12 cellular contexts compared by ENCODE assay signal in genomic region chr1:23533288-23534130, GRCh38. TPM values are rescaled to one million over a fixed set of nuclear protein-coding genes. Genes with fewer than 3 reads are reported as not detected.
DNase-seq lines count a peak whose midpoint lies in the region; ATAC-seq and TF ChIP-seq lines count a peak whose summit lies in the region.
"Had no signal": no experiment of that assay in that cellular context is flagged by ENCODE, and none has a peak within 500 bp of the region (broad histone marks: within the 10 kb centered on the region; RNA-seq: fewer than 3 reads in every experiment).

No MANE protein-coding gene starts in this region.

- no peak for DNase-seq in activated CD4-positive, alpha-beta T cell treated with anti-CD3 and anti-CD28 coated beads, Interleukin-2, amount 10 ng/mL, durations not matched to agents 7 days and 5 days
- no peak for DNase-seq in activated CD4-positive, alpha-beta T cell treated with anti-CD3 and anti-CD28 coated beads, Interleukin-2, amount 50 U/mL, for 1 hour
- peak; percentile 51 to 79 for DNase-seq in PC-9
- no peak for DNase-seq in central memory CD8-positive, alpha-beta T cell (ENCODE audit: low spot score in 2 of 2)
- peak in 1 of 2 donors; percentile 64 for DNase-seq in stimulated activated effector memory CD8-positive, alpha-beta T cell treated with anti-CD3 and anti-CD28 coated beads, Interleukin-12 subunit alpha, Interleukin-12 subunit beta, amount 100 ng/mL, for 72 hours (ENCODE audit: low spot score in 2 of 2)
- DNase-seq in retina: no peak
- DNase-seq: GM23248; NCI-H1105; NK-92 treated with Interleukin-12 subunit alpha and Interleukin-12 subunit beta, amount 100 ng/mL, for 24 hours had no signal

- H3K27ac Mint-ChIP-seq in activated CD4-positive, alpha-beta T cell treated with anti-CD3 and anti-CD28 coated beads, Interleukin-2, amount 10 ng/mL, durations not matched to agents 7 days and 5 days: peak overlapping the region; percentile 81
- peak overlapping the region; percentile 13 for H3K27ac Mint-ChIP-seq in central memory CD8-positive, alpha-beta T cell (ENCODE audit: low read depth)
- peak overlapping the region; percentile 27 for H3K27ac Mint-ChIP-seq in stimulated activated effector memory CD8-positive, alpha-beta T cell treated with anti-CD3 and anti-CD28 coated beads, Interleukin-12 subunit alpha, Interleukin-12 subunit beta, amount 100 ng/mL, for 72 hours
- H3K27ac Mint-ChIP-seq: WTC11 had no signal

- peaks cover 59% of the 10 kb centered on the region for H3K4me1 Mint-ChIP-seq in activated CD4-positive, alpha-beta T cell treated with anti-CD3 and anti-CD28 coated beads, Interleukin-2, amount 10 ng/mL, durations not matched to agents 7 days and 5 days
- H3K4me1 Mint-ChIP-seq in central memory CD8-positive, alpha-beta T cell: peaks cover 40% of the 10 kb centered on the region
- H3K4me1 Mint-ChIP-seq in stimulated activated effector memory CD8-positive, alpha-beta T cell treated with anti-CD3 and anti-CD28 coated beads, Interleukin-12 subunit alpha, Interleukin-12 subunit beta, amount 100 ng/mL, for 72 hours: peaks cover 45% of the 10 kb centered on the region

- no peaks in the 10 kb centered on the region for H3K27me3 ChIP-seq in PC-9 (ENCODE audit: insufficient read depth, low read depth)

- H3K4me2 ChIP-seq in PC-9: peak overlapping the region; percentile 21

- no peak for TF ChIP-seq CTCF in PC-9 (conservative IDR thresholded peaks at IDR 0.05)

- no peak overlapping the region for H2AFZ ChIP-seq in PC-9
- H2AFZ ChIP-seq: GM23248 had no signal

- H3K36me3 ChIP-seq in PC-9 (ENCODE audit: low read depth): no peaks in the 10 kb centered on the region

- no peaks in the 10 kb centered on the region for H3K9me2 ChIP-seq in PC-9 (ENCODE audit: insufficient read depth)

- no peak overlapping the region for H3K4me3 ChIP-seq in PC-9
- H3K4me3 ChIP-seq: GM23248 had no signal

- H4K20me1 ChIP-seq in PC-9 (ENCODE audit: insufficient read depth): no peaks in the 10 kb centered on the region

- POLR2A ChIA-PET in activated CD4-positive, alpha-beta T cell treated with anti-CD3 and anti-CD28 coated beads, Interleukin-2, amount 10 ng/mL, durations not matched to agents 7 days and 5 days (lab: Charles Lee): interaction anchor here (0.5 kb wide), 1 partner anchor 38 kb away, joined by 5 read pairs; no protein-coding TSS in a partner anchor
- POLR2A ChIA-PET in PC-9 (lab: Charles Lee; ENCODE audit: unreplicated experiment): interaction anchor here (0.6 kb wide), 2 partner anchors 56 to 107 kb away, joined by 3 to 4 read pairs; no protein-coding TSS in a partner anchor

- H3F3A ChIP-seq in PC-9 (ENCODE audit: insufficient read depth, low read depth): peaks cover 32% of the 10 kb centered on the region; the same call in 1 of the 2 replicates

- ATAC-seq in central memory CD8-positive, alpha-beta T cell (replicated peaks; ENCODE audit: extremely low read depth, poor library complexity, severe bottlenecking): no peak
- ATAC-seq in stimulated activated effector memory CD8-positive, alpha-beta T cell treated with anti-CD3 and anti-CD28 coated beads, Interleukin-12 subunit alpha, Interleukin-12 subunit beta, amount 100 ng/mL, for 72 hours: peak; percentile 77
- ATAC-seq in HG02642 (IDR thresholded peaks at IDR 0.05; ENCODE audit: poor library complexity, unreplicated experiment) (no peak), HG03025 (IDR thresholded peaks at IDR 0.05; ENCODE audit: low FRiP score, unreplicated experiment) (no peak)
- ATAC-seq: WTC11 had no signal

- no peaks in the 10 kb centered on the region for H3K9me3 Mint-ChIP-seq in activated CD4-positive, alpha-beta T cell treated with anti-CD3 and anti-CD28 coated beads, Interleukin-2, amount 10 ng/mL, durations not matched to agents 7 days and 5 days
- H3K9me3 Mint-ChIP-seq in central memory CD8-positive, alpha-beta T cell: no peaks in the 10 kb centered on the region
- H3K9me3 Mint-ChIP-seq in stimulated activated effector memory CD8-positive, alpha-beta T cell treated with anti-CD3 and anti-CD28 coated beads, Interleukin-12 subunit alpha, Interleukin-12 subunit beta, amount 100 ng/mL, for 72 hours: no peaks in the 10 kb centered on the region
- H3K9me3 Mint-ChIP-seq: WTC11 had no signal

- no peaks in the 10 kb centered on the region for H3K27me3 Mint-ChIP-seq in activated CD4-positive, alpha-beta T cell treated with anti-CD3 and anti-CD28 coated beads, Interleukin-2, amount 10 ng/mL, durations not matched to agents 7 days and 5 days
- no peaks in the 10 kb centered on the region for H3K27me3 Mint-ChIP-seq in central memory CD8-positive, alpha-beta T cell

- CTCF ChIA-PET in activated CD4-positive, alpha-beta T cell treated with anti-CD3 and anti-CD28 coated beads, Interleukin-2, amount 10 ng/mL, durations not matched to agents 7 days and 5 days (lab: Charles Lee): interaction anchor here (1.1 to 10.9 kb wide), 2 partner anchors 36 to 104 kb away, joined by 4 to 101 read pairs; no protein-coding TSS in a partner anchor
- CTCF ChIA-PET in PC-9 (lab: Charles Lee): no interaction called here

- peak overlapping the region; percentile 23 for H3K4me3 Mint-ChIP-seq in activated CD4-positive, alpha-beta T cell treated with anti-CD3 and anti-CD28 coated beads, Interleukin-2, amount 10 ng/mL, durations not matched to agents 7 days and 5 days
- H3K4me3 Mint-ChIP-seq in central memory CD8-positive, alpha-beta T cell: peak overlapping the region; percentile 30
- H3K4me3 Mint-ChIP-seq in stimulated activated effector memory CD8-positive, alpha-beta T cell treated with anti-CD3 and anti-CD28 coated beads, Interleukin-12 subunit alpha, Interleukin-12 subunit beta, amount 100 ng/mL, for 72 hours: peak overlapping the region; percentile 83
- H3K4me3 Mint-ChIP-seq: WTC11 had no signal

- intact Hi-C loops in PC-9 (cut with micrococcal nuclease; ENCODE audit: unreplicated experiment): loop anchor here (10.0 kb wide), 1 partner anchor 169 kb away; the partner anchor contains the start of gene ZNF436

- no peaks in the 10 kb centered on the region for H3K9me3 ChIP-seq in PC-9 (ENCODE audit: insufficient read depth, low read depth)

- H3K27ac ChIP-seq in PC-9: peak overlapping the region; percentile 72
- H3K27ac ChIP-seq: GM23248 had no signal

- peaks cover 21% of the 10 kb centered on the region for H3K36me3 Mint-ChIP-seq in activated CD4-positive, alpha-beta T cell treated with anti-CD3 and anti-CD28 coated beads, Interleukin-2, amount 10 ng/mL, durations not matched to agents 7 days and 5 days (ENCODE audit: low read depth)
- peaks cover 3% of the 10 kb centered on the region for H3K36me3 Mint-ChIP-seq in central memory CD8-positive, alpha-beta T cell (ENCODE audit: insufficient read depth)
- H3K36me3 Mint-ChIP-seq in stimulated activated effector memory CD8-positive, alpha-beta T cell treated with anti-CD3 and anti-CD28 coated beads, Interleukin-12 subunit alpha, Interleukin-12 subunit beta, amount 100 ng/mL, for 72 hours: peaks cover 15% of the 10 kb centered on the region
- H3K36me3 Mint-ChIP-seq: WTC11 had no signal

- no TSS peak for BruUV-seq in PC-9 (replicated peaks; lab: Mats Ljungman, UMichigan)

- H3K4me1 ChIP-seq in PC-9 (replicated peaks; ENCODE audit: insufficient read depth): peaks cover 59% of the 10 kb centered on the region

- peaks cover 11% of the 10 kb centered on the region; the same call in 1 of the 2 replicates for H3K79me2 ChIP-seq in PC-9 (ENCODE audit: low read depth)

RNA-seq across cellular contexts. Expression of gene E2F2, which starts 2.5 kb away (rescaled TPM):
- 100 to 1,000 TPM; 107 to 112 TPM for total RNA-seq in activated CD4-positive, alpha-beta T cell treated with anti-CD3 and anti-CD28 coated beads, Interleukin-2, amount 10 ng/mL, durations not matched to agents 7 days and 5 days
- total RNA-seq in PC-9 (2021): 7.6 and 9.0 TPM in 2 replicates

RNA-seq across cellular contexts. Expression of gene ID3, which starts 25.8 kb away (rescaled TPM):
- 10 to 100 TPM; 62.7 to 65.2 TPM for total RNA-seq in activated CD4-positive, alpha-beta T cell treated with anti-CD3 and anti-CD28 coated beads, Interleukin-2, amount 10 ng/mL, durations not matched to agents 7 days and 5 days
- total RNA-seq in PC-9 (2021): 10.4 and 24.7 TPM in 2 replicates

RNA-seq across cellular contexts. Expression of gene ASAP3, which starts 49.5 kb away (rescaled TPM):
- total RNA-seq in activated CD4-positive, alpha-beta T cell treated with anti-CD3 and anti-CD28 coated beads, Interleukin-2, amount 10 ng/mL, durations not matched to agents 7 days and 5 days: under 1 TPM; 0.25 to 0.52 TPM
- total RNA-seq in PC-9 (2021): 17.6 and 24.1 TPM in 2 replicates

Comparison
In these comparisons a context has a peak if more than half of its experiments do, and no peak if none do; other contexts are left out.
1. DNase-seq: peak in PC-9 (2 of 2); none in activated CD4-positive, alpha-beta T cell treated with anti-CD3 and anti-CD28 coated beads, Interleukin-2, amount 10 ng/mL, durations not matched to agents 7 days and 5 days (single experiment), activated CD4-positive, alpha-beta T cell treated with anti-CD3 and anti-CD28 coated beads, Interleukin-2, amount 50 U/mL, for 1 hour (single experiment), central memory CD8-positive, alpha-beta T cell (0 of 2) and retina (single experiment).
2. H3K27ac Mint-ChIP-seq: peak in every context shown above with its lines; median percentile 81 in activated CD4-positive, alpha-beta T cell treated with anti-CD3 and anti-CD28 coated beads, Interleukin-2, amount 10 ng/mL, durations not matched to agents 7 days and 5 days; 27 in stimulated activated effector memory CD8-positive, alpha-beta T cell treated with anti-CD3 and anti-CD28 coated beads, Interleukin-12 subunit alpha, Interleukin-12 subunit beta, amount 100 ng/mL, for 72 hours; 13 in central memory CD8-positive, alpha-beta T cell.
3. H3K4me3 Mint-ChIP-seq: peak in every context shown above with its lines; median percentile 83 in stimulated activated effector memory CD8-positive, alpha-beta T cell treated with anti-CD3 and anti-CD28 coated beads, Interleukin-12 subunit alpha, Interleukin-12 subunit beta, amount 100 ng/mL, for 72 hours; 30 in central memory CD8-positive, alpha-beta T cell; 23 in activated CD4-positive, alpha-beta T cell treated with anti-CD3 and anti-CD28 coated beads, Interleukin-2, amount 10 ng/mL, durations not matched to agents 7 days and 5 days.
4. RNA of gene E2F2, which starts 2.5 kb away (total RNA-seq): 107 to 112 TPM in activated CD4-positive, alpha-beta T cell treated with anti-CD3 and anti-CD28 coated beads, Interleukin-2, amount 10 ng/mL, durations not matched to agents 7 days and 5 days; 7.6 to 9.0 TPM in PC-9; every median in the first group is over 10 times any median in the second.
5. RNA of gene ASAP3, which starts 49.5 kb away (total RNA-seq): 17.6 to 24.1 TPM in PC-9; 0.25 to 0.52 TPM in activated CD4-positive, alpha-beta T cell treated with anti-CD3 and anti-CD28 coated beads, Interleukin-2, amount 10 ng/mL, durations not matched to agents 7 days and 5 days; every median in the first group is over 10 times any median in the second.